8 cellular contexts compared by ENCODE assay signal in genomic region chr21:39349211-39350093, GRCh38. TPM values are rescaled to one million over a fixed set of nuclear protein-coding genes. Genes with fewer than 3 reads are reported as not detected.
DNase-seq lines count a peak whose midpoint lies in the region; ATAC-seq, FAIRE-seq and TF ChIP-seq lines count a peak whose summit lies in the region.

No MANE protein-coding gene starts in this region.

- intact Hi-C loops in adrenal gland (cut with DNase I) (no loop called here), heart right ventricle (cut with DNase I) (loop anchor here in 9 of 10 donors (1.0 to 5.0 kb wide), 8 partner anchors 31 to 39 kb away; partner anchors contain the start of gene BRWD1 (in 5 of the 9)), posterior cingulate gyrus (cut with DNase I) (loop anchor here (1.0 to 2.0 kb wide), 2 partner anchors 37 to 39 kb away; partner anchors contain the start of gene BRWD1)

- DNase-seq in GM12892 (ENCODE audit: insufficient read length) (peak; percentile 86), NCI-H1436 (lab: John Stamatoyannopoulos, UW) (peak; percentile 96), SW480 (ENCODE audit: low spot score) (peak; percentile 97), adrenal gland (peak; percentile 96 to 98 (median 97)), heart right ventricle (peak; percentile 94 to 95), posterior cingulate gyrus (peak; percentile 94 to 99 (median 96)), upper lobe of left lung (peak; percentile 98 to 100)

- WGBS in adrenal gland, 4 donors: 4 to 16% (median 6%) methylated on average over 15 to 51 of the region's 56 CpGs
- WGBS in heart right ventricle, 2 donors: 8 to 17% methylated on average over 44 to 48 of the region's 56 CpGs
- WGBS in upper lobe of left lung, 2 donors: 5 to 10% methylated on average over 23 to 48 of the region's 56 CpGs

- peaks cover 14 to 22% of the 10 kb centered on the region in 2 donors for H3K4me1 ChIP-seq in adrenal gland (replicated peaks in 1 of 2)
- peaks cover 2 to 44% (median 32%) of the 10 kb centered on the region in 9 donors for H3K4me1 ChIP-seq in heart right ventricle
- peaks cover 18 to 30% (median 26%) of the 10 kb centered on the region in 4 donors for H3K4me1 ChIP-seq in upper lobe of left lung

- H3K36me3 ChIP-seq in adrenal gland (replicated peaks in 1 of 2): peaks cover 0 to 11% of the 10 kb centered on the region in 2 donors
- peaks cover 0 to 26% (median 6%) of the 10 kb centered on the region in 9 donors for H3K36me3 ChIP-seq in heart right ventricle
- peaks cover 0 to 10% (median 0%) of the 10 kb centered on the region in 4 donors for H3K36me3 ChIP-seq in upper lobe of left lung

- TF ChIP-seq POLR2A in GM12892 (IDR thresholded peaks at IDR 0.05; ENCODE audit: low read depth, low read length) (peak; percentile 96), adrenal gland (IDR thresholded peaks at IDR 0.05) (peak in 1 of 2 donors; percentile 28), upper lobe of left lung (IDR thresholded peaks at IDR 0.05) (peak in 2 of 4 donors; percentile 52 to 75)

- H3K9me3 ChIP-seq in adrenal gland (replicated peaks in 1 of 3): no peaks in the 10 kb centered on the region
- H3K9me3 ChIP-seq in heart right ventricle: peaks cover 0 to 6% (median 0%) of the 10 kb centered on the region in 11 donors
- H3K9me3 ChIP-seq in upper lobe of left lung: no peaks in the 10 kb centered on the region

- H3K4me3 ChIP-seq in adrenal gland (peak overlapping the region; percentile 49 to 76 (median 58)), heart right ventricle (peak overlapping the region; percentile 53 to 90 (median 78)), upper lobe of left lung (peak overlapping the region; percentile 61 to 90 (median 84))

- peak overlapping the region; percentile 65 to 98 (median 92) for H3K27ac ChIP-seq in adrenal gland
- peak overlapping the region; percentile 83 to 99 (median 93) for H3K27ac ChIP-seq in heart right ventricle
- peak overlapping the region; percentile 86 to 99 (median 94) for H3K27ac ChIP-seq in upper lobe of left lung

- TF ChIP-seq EP300 in upper lobe of left lung (IDR thresholded peaks at IDR 0.05): no peak

- H3K27me3 ChIP-seq in adrenal gland (no peaks in the 10 kb centered on the region), heart right ventricle (no peaks in the 10 kb centered on the region), upper lobe of left lung (no peaks in the 10 kb centered on the region)

- TF ChIP-seq CTCF in adrenal gland (IDR thresholded peaks at IDR 0.05): no peak
- TF ChIP-seq CTCF in heart right ventricle (IDR thresholded peaks at IDR 0.05): no peak
- no peak for TF ChIP-seq CTCF in upper lobe of left lung (IDR thresholded peaks at IDR 0.05)

- peak; percentile 93 for FAIRE-seq in GM12892 (lab: Jason Lieb, UNC)

- ATAC-seq in HG02840 (IDR thresholded peaks at IDR 0.05; ENCODE audit: low FRiP score, unreplicated experiment): peak; percentile 90
- ATAC-seq in heart right ventricle: peak; percentile 94 to 98 (median 97)
- ATAC-seq in upper lobe of left lung (ENCODE audit: low FRiP score in 2 of 2): peak; percentile 98 to 99

RNA-seq across cellular contexts. Expression of gene HMGN1, which starts 0.6 kb away (rescaled TPM):
- 409 TPM for polyA plus RNA-seq in GM12892 (2012; ENCODE audit: missing spikeins)
- total RNA-seq in adrenal gland (100 to 1,000 TPM in 5 of 8 donors, 10 to 100 TPM in 3; 86.5 to 175 (median 130) TPM), heart right ventricle (10 to 100 TPM; 49.4 to 73.6 (median 59.3) TPM), upper lobe of left lung (100 to 1,000 TPM in 3 of 6 donors, 10 to 100 TPM in 3; 80.7 to 164 (median 115) TPM)
- polyA plus RNA-seq in adrenal gland (100 to 1,000 TPM in 1 of 3 donors, 10 to 100 TPM in 2; 95.8 to 242 (median 96.5) TPM), heart right ventricle (10 to 100 TPM; 46.2 to 79.0 TPM)

RNA-seq across cellular contexts. Expression of gene BRWD1, which starts 36.0 kb away (rescaled TPM):
- 12.3 TPM for polyA plus RNA-seq in GM12892 (2012; ENCODE audit: missing spikeins)
- total RNA-seq in adrenal gland (10 to 100 TPM; 28.9 to 81.1 (median 40.2) TPM), heart right ventricle (10 to 100 TPM; 30.2 to 38.8 (median 34.6) TPM), upper lobe of left lung (100 to 1,000 TPM in 1 of 6 donors, 10 to 100 TPM in 5; 23.4 to 144 (median 42.0) TPM)
- polyA plus RNA-seq in adrenal gland (10 to 100 TPM; 11.1 to 32.7 (median 16.2) TPM), heart right ventricle (10 to 100 TPM in 1 of 2 donors, 1 to 10 TPM in 1; 8.5 to 12.7 TPM)

Comparison
In these comparisons a context has a peak if more than half of its experiments do, and no peak if none do; other contexts are left out.
1. Peak in every context shown above with its lines: DNase-seq, ATAC-seq, H3K4me3 ChIP-seq and H3K27ac ChIP-seq.
2. intact Hi-C loops: an anchor here in heart right ventricle (1.0 to 5.0 kb wide) and posterior cingulate gyrus (1.0 to 2.0 kb wide); none called in adrenal gland.